ENCODE assay signal across 16 cellular contexts in genomic region chr9:135093111-135093510, GRCh38. TPM values are rescaled to one million over a fixed set of nuclear protein-coding genes. Genes with fewer than 3 reads are reported as not detected.
DNase-seq lines count a peak whose midpoint lies in the region; ATAC-seq and TF ChIP-seq lines count a peak whose summit lies in the region.
"Had no signal": no experiment of that assay in that cellular context is flagged by ENCODE, and none has a peak within 500 bp of the region (broad histone marks: within the 10 kb centered on the region; RNA-seq: fewer than 3 reads in every experiment).

No MANE protein-coding gene starts in this region.

- peaks cover 68% of the 10 kb centered on the region for H3K36me3 ChIP-seq in A673 (ENCODE audit: insufficient read depth, low read length, poor library complexity, severe bottlenecking)
- H3K36me3 ChIP-seq: BLaER1 treated with 17β-estradiol and CSF1 and Interleukin-3, amounts not matched to agents 10 nM and 100 nM had no signal

- POLR2A ChIA-PET in A673 (lab: Charles Lee; ENCODE audit: low non-redundant PET): no interaction called here

- peaks cover 67% of the 10 kb centered on the region for H3K4me1 ChIP-seq in A673 (ENCODE audit: insufficient read depth, low read length, poor library complexity, severe bottlenecking)
- H3K4me1 ChIP-seq: BLaER1 treated with 17β-estradiol and CSF1 and Interleukin-3, amounts not matched to agents 10 nM and 100 nM had no signal

- peaks cover 15% of the 10 kb centered on the region for H3K27me3 Mint-ChIP-seq in glutamatergic neuron (ENCODE audit: unreplicated experiment)

- H3K4me3 Mint-ChIP-seq in glutamatergic neuron (ENCODE audit: unreplicated experiment): peak overlapping the region; percentile 72
- H3K4me3 Mint-ChIP-seq: CD4-positive, CD25-positive, alpha-beta regulatory T cell; IgD-negative memory B cell had no signal

- no peaks in the 10 kb centered on the region for H3K27me3 ChIP-seq in A673 (replicated peaks; ENCODE audit: insufficient read depth, low read depth, low read length, poor library complexity)

- H3K36me3 Mint-ChIP-seq in glutamatergic neuron (ENCODE audit: unreplicated experiment): peaks cover 16% of the 10 kb centered on the region
- H3K36me3 Mint-ChIP-seq: CD4-positive, CD25-positive, alpha-beta regulatory T cell; IgD-negative memory B cell had no signal

- intact Hi-C loops in A673 (cut with micrococcal nuclease; ENCODE audit: unreplicated experiment): no loop called here

- BruUV-seq in A673 (replicated peaks; lab: Mats Ljungman, UMichigan): no TSS peak

- H3K9me3 ChIP-seq in A673 (ENCODE audit: low read depth, low read length, poor library complexity, severe bottlenecking): no peaks in the 10 kb centered on the region
- H3K9me3 ChIP-seq: BLaER1 treated with 17β-estradiol and CSF1 and Interleukin-3, amounts not matched to agents 10 nM and 100 nM had no signal

- H3K27ac ChIP-seq in A673 (ENCODE audit: low read depth, low read length, poor library complexity, severe bottlenecking): peak overlapping the region; percentile 83
- H3K27ac ChIP-seq: BLaER1 treated with 17β-estradiol and CSF1 and Interleukin-3, amounts not matched to agents 10 nM and 100 nM; GM23248 had no signal

- H3K27ac Mint-ChIP-seq in glutamatergic neuron (ENCODE audit: unreplicated experiment): peak overlapping the region; percentile 41
- H3K27ac Mint-ChIP-seq: CD4-positive, CD25-positive, alpha-beta regulatory T cell; IgD-negative memory B cell had no signal

- CTCF ChIA-PET in A673 (lab: Charles Lee): no interaction called here

- H3K9me3 Mint-ChIP-seq in glutamatergic neuron (ENCODE audit: unreplicated experiment): peaks cover 22% of the 10 kb centered on the region

- peaks cover 61% of the 10 kb centered on the region for H3K4me1 Mint-ChIP-seq in glutamatergic neuron (ENCODE audit: low read depth, unreplicated experiment)
- H3K4me1 Mint-ChIP-seq: CD4-positive, CD25-positive, alpha-beta regulatory T cell; IgD-negative memory B cell had no signal

- no peak for ATAC-seq in HG02642 (IDR thresholded peaks at IDR 0.05; ENCODE audit: poor library complexity, unreplicated experiment)
- ATAC-seq: GM12878 had no signal

- TF ChIP-seq CTCF in A673 (conservative IDR thresholded peaks at IDR 0.05; ENCODE audit: low read depth, low read length): no peak
- no peak for TF ChIP-seq CTCF in glutamatergic neuron (IDR thresholded peaks at IDR 0.05; ENCODE audit: partially characterized antibody, unreplicated experiment)

- DNase-seq in NCI-H2196 (lab: John Stamatoyannopoulos, UW; ENCODE audit: unreplicated experiment) (peak; percentile 7), NCI-H2196 treated with DMSO at 0.1 percent for 48 hours (lab: John Stamatoyannopoulos, UW; ENCODE audit: unreplicated experiment) (no peak), A673 (ENCODE audit: low spot score) (no peak), NCI-H2029 (lab: John Stamatoyannopoulos, UW) (peak; percentile 64), glutamatergic neuron (no peak), cerebellum (ENCODE audit: low spot score) (no peak)
- DNase-seq: 8988T; ACHN; CD4-positive, CD25-positive, alpha-beta regulatory T cell; DMS53; GM23248; H7 had no signal

- peak overlapping the region; percentile 23 for H3K4me3 ChIP-seq in A673 (ENCODE audit: low read depth, low read length, poor library complexity, severe bottlenecking)
- H3K4me3 ChIP-seq: BLaER1 treated with 17β-estradiol and CSF1 and Interleukin-3, amounts not matched to agents 10 nM and 100 nM; GM12878; GM23248 had no signal

RNA-seq across cellular contexts. Expression of gene OLFM1, which starts 5.6 kb away (rescaled TPM):
- total RNA-seq in A673 (2021) (278 and 308 TPM in 2 replicates), glutamatergic neuron (ENCODE audit: unreplicated experiment) (387 TPM), cerebellum (68.8 TPM)
- total RNA-seq: CD4-positive, CD25-positive, alpha-beta regulatory T cell; GM12878 had no signal

Comparison
In these comparisons a context has a peak if more than half of its experiments do, and no peak if none do; other contexts are left out.
1. DNase-seq: peak in NCI-H2196 (single experiment) and NCI-H2029 (single experiment); none in NCI-H2196 treated with DMSO at 0.1 percent for 48 hours (single experiment), A673 (single experiment), glutamatergic neuron (single experiment) and cerebellum (single experiment).